In the genomic region with DNA sequence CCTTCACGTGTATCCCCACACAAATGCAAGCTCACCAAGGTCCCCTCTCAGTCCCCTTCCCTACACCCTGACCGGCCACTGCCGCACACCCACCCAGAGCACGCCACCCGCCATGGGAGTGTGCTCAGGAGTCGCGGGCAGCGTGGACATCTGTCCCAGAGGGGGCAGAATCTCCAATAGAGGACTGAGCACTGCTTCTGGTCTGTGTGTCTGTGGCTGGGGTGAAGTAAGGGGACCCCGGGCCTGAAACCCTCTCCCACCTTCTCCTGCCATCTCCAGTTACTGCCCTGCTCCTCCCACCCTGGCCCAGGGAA, we compare ENCODE assay signal across 23 cellular contexts. TPM values are rescaled to one million over a fixed set of nuclear protein-coding genes. Genes with fewer than 3 reads are reported as not detected.
A peak's percentile ranks its signal among the peaks of the same experiment; 100 is the strongest.
DNase-seq lines count a peak whose midpoint lies in the region; ATAC-seq and TF ChIP-seq lines count a peak whose summit lies in the region.
"Had no signal": no experiment of that assay in that cellular context is flagged by ENCODE, and none has a peak within 500 bp of the region (broad histone marks: within the 10 kb centered on the region; RNA-seq: fewer than 3 reads in every experiment).

No MANE protein-coding gene starts in this region.

- no peak overlapping the region for H4K5ac ChIP-seq in IMR-90 (ENCODE audit: low read depth, low read length)

- H3K9ac ChIP-seq in IMR-90 (ENCODE audit: low read depth, low read length) (no peak overlapping the region), muscle layer of colon (ENCODE audit: low read length) (no peak overlapping the region), mammary epithelial cell (ENCODE audit: insufficient read depth, low read length) (no peak overlapping the region)

- H3K23ac ChIP-seq in IMR-90 (ENCODE audit: low read depth, low read length): no peak overlapping the region

- no peak overlapping the region for H3K18ac ChIP-seq in IMR-90 (ENCODE audit: low read depth, low read length)

- no peak for TF ChIP-seq EP300 in esophagus muscularis mucosa (IDR thresholded peaks at IDR 0.05)

- peaks cover 10% of the 10 kb centered on the region for H3K9me1 ChIP-seq in IMR-90 (ENCODE audit: insufficient read depth, low read length)

- no peak overlapping the region for H2BK15ac ChIP-seq in IMR-90 (ENCODE audit: low read depth, low read length)

- H3K36me3 ChIP-seq in IMR-90 (ENCODE audit: control insufficient read depth, insufficient read depth, low read length): peaks cover 44% of the 10 kb centered on the region
- H3K36me3 ChIP-seq in esophagus muscularis mucosa: peaks cover 28 to 54% (median 52%) of the 10 kb centered on the region in 4 donors
- H3K36me3 ChIP-seq in muscle layer of colon (ENCODE audit: insufficient read depth, low read length): peaks cover 43% of the 10 kb centered on the region
- peaks cover 45 to 52% (median 47%) of the 10 kb centered on the region in 3 donors for H3K36me3 ChIP-seq in tibial artery
- no peaks in the 10 kb centered on the region for H3K36me3 ChIP-seq in mammary epithelial cell (ENCODE audit: insufficient read depth, low read length)
- H3K36me3 ChIP-seq: neutrophil had no signal

- dilution Hi-C loops in IMR-90 (cut with HindIII; ENCODE audit: low sequenced_read_pairs, unreplicated experiment): no loop called here
- dilution Hi-C loops in mammary epithelial cell (cut with HindIII; ENCODE audit: low sequenced_read_pairs): no loop called here

- intact Hi-C loops in IMR-90 (cut with micrococcal nuclease) (no loop called here), esophagus muscularis mucosa (cut with DNase I) (no loop called here), tibial artery (cut with DNase I; ENCODE audit: low total_unique reads) (no loop called here), mammary epithelial cell (cut with micrococcal nuclease) (loop anchor here (10.0 kb wide), 1 partner anchor 85 kb away; no protein-coding TSS in a partner anchor)
- intact Hi-C loops in activated CD4-positive, alpha-beta memory T cell treated with anti-CD3 and anti-CD28 coated beads for 36 hours (cut with micrococcal nuclease): no loop called here

- no TSS peak for BruUV-seq in IMR-90 (replicated peaks; lab: Mats Ljungman, UMichigan)
- BruUV-seq in mammary epithelial cell (replicated peaks; lab: Mats Ljungman, UMichigan): no TSS peak

- no peaks in the 10 kb centered on the region for H3K27me3 ChIP-seq in IMR-90 (ENCODE audit: control insufficient read depth, insufficient read depth, low read length)
- H3K27me3 ChIP-seq in esophagus muscularis mucosa: no peaks in the 10 kb centered on the region
- no peaks in the 10 kb centered on the region for H3K27me3 ChIP-seq in muscle layer of colon (ENCODE audit: control insufficient read depth in 1 of 2, insufficient read depth in 2 of 2, low read length in 2 of 2)
- no peaks in the 10 kb centered on the region for H3K27me3 ChIP-seq in tibial artery
- H3K27me3 ChIP-seq in mammary epithelial cell (ENCODE audit: insufficient read depth, low read length): no peaks in the 10 kb centered on the region
- H3K27me3 ChIP-seq: dorsolateral prefrontal cortex, neutrophil, SJSA1 had no signal

- peak overlapping the region; percentile 87 for H2AK9ac ChIP-seq in IMR-90 (replicated peaks; ENCODE audit: low read depth, low read length, poor library complexity)

- CTCF ChIA-PET in IMR-90 (lab: Yijun Ruan, JAX): no interaction called here
- CTCF ChIA-PET in activated CD4-positive, alpha-beta memory T cell treated with anti-CD3 and anti-CD28 coated beads for 36 hours (lab: Charles Lee): no interaction called here
- CTCF ChIA-PET in mammary epithelial cell (lab: Charles Lee; ENCODE audit: low non-redundant PET): no interaction called here

- H3K14ac ChIP-seq in IMR-90 (replicated peaks; ENCODE audit: low read depth, low read length): no peak overlapping the region

- no peak overlapping the region for H2BK20ac ChIP-seq in IMR-90 (ENCODE audit: low read depth, low read length)

- TF ChIP-seq RAD21 in IMR-90 (IDR thresholded peaks at IDR 0.05; ENCODE audit: low read length): no peak

- H3K27ac Mint-ChIP-seq in activated CD4-positive, alpha-beta memory T cell treated with anti-CD3 and anti-CD28 coated beads for 36 hours: no peak overlapping the region
- no peak overlapping the region for H3K27ac Mint-ChIP-seq in endothelial cell (ENCODE audit: unreplicated experiment)
- H3K27ac Mint-ChIP-seq: activated CD4-positive, alpha-beta T cell treated with anti-CD3 and anti-CD28 coated beads, Interleukin-2, amount 10 ng/mL, durations not matched to agents 24 days and 14 days; activated naive CD8-positive, alpha-beta T cell treated with anti-CD3 and anti-CD28 coated beads, Interleukin-2, amount 50 U/mL, for 24 hours; CD4-positive, alpha-beta T cell; T-helper 1 cell treated with Interleukin-12 subunit alpha and Interleukin-12 subunit beta and Interleukin-4 antibody, amounts not matched to agents 30 μg/mL and 1 μg/mL, for 36 hours had no signal

- peaks cover 13 to 59% of the 10 kb centered on the region in 2 experiments; a peak in 3 of 4 replicates for H3K79me1 ChIP-seq in IMR-90 (ENCODE audit: low read depth in 1 of 2, low read length in 2 of 2)

- H3K9me3 ChIP-seq in IMR-90 (ENCODE audit: control insufficient read depth, insufficient read depth, low read length) (no peaks in the 10 kb centered on the region), esophagus muscularis mucosa (no peaks in the 10 kb centered on the region), muscle layer of colon (ENCODE audit: low read length) (no peaks in the 10 kb centered on the region), tibial artery (no peaks in the 10 kb centered on the region), mammary epithelial cell (replicated peaks; ENCODE audit: insufficient read depth, low read length) (no peaks in the 10 kb centered on the region)
- H3K9me3 ChIP-seq: neutrophil had no signal

- no peak overlapping the region for H3K4me3 ChIP-seq in IMR-90 (ENCODE audit: insufficient read depth, low read depth, low read length)
- H3K4me3 ChIP-seq in esophagus muscularis mucosa: no peak overlapping the region
- no peak overlapping the region for H3K4me3 ChIP-seq in muscle layer of colon (ENCODE audit: low read depth in 1 of 2, low read length in 2 of 2)
- no peak overlapping the region for H3K4me3 ChIP-seq in tibial artery
- no peak overlapping the region for H3K4me3 ChIP-seq in mammary epithelial cell (replicated peaks in 1 of 3; ENCODE audit: insufficient read depth in 1 of 3, low read depth in 2 of 3, low read length in 3 of 3)
- H3K4me3 ChIP-seq: dorsolateral prefrontal cortex, SJSA1 had no signal

- no peaks in the 10 kb centered on the region for H3K27me3 Mint-ChIP-seq in activated CD4-positive, alpha-beta memory T cell treated with anti-CD3 and anti-CD28 coated beads for 36 hours
- peaks cover 12% of the 10 kb centered on the region for H3K27me3 Mint-ChIP-seq in endothelial cell (ENCODE audit: unreplicated experiment)
- H3K27me3 Mint-ChIP-seq: activated CD4-positive, alpha-beta T cell treated with anti-CD3 and anti-CD28 coated beads, Interleukin-2, amount 10 ng/mL, durations not matched to agents 24 days and 14 days; activated naive CD8-positive, alpha-beta T cell treated with anti-CD3 and anti-CD28 coated beads, Interleukin-2, amount 50 U/mL, for 24 hours; CD4-positive, alpha-beta T cell had no signal

- no peaks in the 10 kb centered on the region for H3K4me1 Mint-ChIP-seq in activated CD4-positive, alpha-beta memory T cell treated with anti-CD3 and anti-CD28 coated beads for 36 hours (ENCODE audit: low read depth)
- no peaks in the 10 kb centered on the region for H3K4me1 Mint-ChIP-seq in endothelial cell (ENCODE audit: unreplicated experiment)
- H3K4me1 Mint-ChIP-seq: activated CD4-positive, alpha-beta T cell treated with anti-CD3 and anti-CD28 coated beads, Interleukin-2, amount 10 ng/mL, durations not matched to agents 24 days and 14 days; activated naive CD8-positive, alpha-beta T cell treated with anti-CD3 and anti-CD28 coated beads, Interleukin-2, amount 50 U/mL, for 24 hours had no signal

- no peaks in the 10 kb centered on the region for H3K36me3 Mint-ChIP-seq in activated CD4-positive, alpha-beta memory T cell treated with anti-CD3 and anti-CD28 coated beads for 36 hours
- H3K36me3 Mint-ChIP-seq in endothelial cell (ENCODE audit: low read depth, unreplicated experiment): peaks cover 7% of the 10 kb centered on the region

- 0 out of 4 replicates have a peak overlapping the region, but pooled peaks have one; percentile 21 to 29 for H4K8ac ChIP-seq in IMR-90 (ENCODE audit: low read depth in 2 of 2, low read length in 2 of 2)

- no peak overlapping the region for H2BK5ac ChIP-seq in IMR-90 (ENCODE audit: low read depth, low read length, poor library complexity, severe bottlenecking)

- H2AK5ac ChIP-seq in IMR-90 (ENCODE audit: low read depth, low read length): no peak overlapping the region

- no peak overlapping the region for H3K4ac ChIP-seq in IMR-90 (ENCODE audit: low read depth, low read length)

- H3K27ac ChIP-seq in IMR-90 (ENCODE audit: insufficient read depth, low read length): no peak overlapping the region
- H3K27ac ChIP-seq in esophagus muscularis mucosa (replicated peaks in 1 of 4): peak overlapping the region; percentile 70 to 97 (median 88)
- peak overlapping the region; percentile 48 for H3K27ac ChIP-seq in muscle layer of colon (ENCODE audit: low read depth, low read length)
- peak overlapping the region; percentile 34 to 99 for H3K27ac ChIP-seq in tibial artery
- H3K27ac ChIP-seq in mammary epithelial cell (ENCODE audit: insufficient read depth, low read depth, low read length): no peak overlapping the region
- H3K27ac ChIP-seq: neutrophil, SJSA1 had no signal

- H4K91ac ChIP-seq in IMR-90 (ENCODE audit: insufficient read depth, low read depth, low read length): no peak overlapping the region

- peaks cover 66% of the 10 kb centered on the region for H4K20me1 ChIP-seq in IMR-90 (ENCODE audit: insufficient read depth, low read length)
- H4K20me1 ChIP-seq in mammary epithelial cell (ENCODE audit: insufficient read depth, low read length): no peaks in the 10 kb centered on the region

- H3K4me3 Mint-ChIP-seq in activated CD4-positive, alpha-beta memory T cell treated with anti-CD3 and anti-CD28 coated beads for 36 hours: no peak overlapping the region
- H3K4me3 Mint-ChIP-seq in endothelial cell (ENCODE audit: unreplicated experiment): no peak overlapping the region
- H3K4me3 Mint-ChIP-seq: activated CD4-positive, alpha-beta T cell treated with anti-CD3 and anti-CD28 coated beads, Interleukin-2, amount 10 ng/mL, durations not matched to agents 24 days and 14 days; activated naive CD8-positive, alpha-beta T cell treated with anti-CD3 and anti-CD28 coated beads, Interleukin-2, amount 50 U/mL, for 24 hours; CD4-positive, alpha-beta T cell; T-helper 1 cell treated with Interleukin-12 subunit alpha and Interleukin-12 subunit beta and Interleukin-4 antibody, amounts not matched to agents 30 μg/mL and 1 μg/mL, for 36 hours had no signal

- H3K4me1 ChIP-seq in IMR-90 (ENCODE audit: control insufficient read depth, insufficient read depth, low read length) (peaks cover 2% of the 10 kb centered on the region), esophagus muscularis mucosa (peaks cover 34 to 72% (median 68%) of the 10 kb centered on the region in 4 donors), muscle layer of colon (ENCODE audit: insufficient read depth, low read length) (peaks cover 19% of the 10 kb centered on the region), tibial artery (peaks cover 0 to 66% (median 48%) of the 10 kb centered on the region in 4 donors), mammary epithelial cell (ENCODE audit: insufficient read depth, low read length) (no peaks in the 10 kb centered on the region)

- H3K9me3 Mint-ChIP-seq in activated CD4-positive, alpha-beta memory T cell treated with anti-CD3 and anti-CD28 coated beads for 36 hours: no peaks in the 10 kb centered on the region
- no peaks in the 10 kb centered on the region for H3K9me3 Mint-ChIP-seq in endothelial cell (ENCODE audit: unreplicated experiment)
- H3K9me3 Mint-ChIP-seq: activated CD4-positive, alpha-beta T cell treated with anti-CD3 and anti-CD28 coated beads, Interleukin-2, amount 10 ng/mL, durations not matched to agents 24 days and 14 days; activated naive CD8-positive, alpha-beta T cell treated with anti-CD3 and anti-CD28 coated beads, Interleukin-2, amount 50 U/mL, for 24 hours; CD4-positive, alpha-beta T cell; T-helper 1 cell treated with Interleukin-12 subunit alpha and Interleukin-12 subunit beta and Interleukin-4 antibody, amounts not matched to agents 30 μg/mL and 1 μg/mL, for 36 hours had no signal

- DNase-seq in IMR-90 (no peak), esophagus muscularis mucosa (ENCODE audit: extremely low spot score) (no peak), tibial artery (no peak), endothelial cell (ENCODE audit: low spot score) (no peak), mammary epithelial cell (no peak)
- DNase-seq in activated CD4-positive, alpha-beta memory T cell treated with anti-CD3 and anti-CD28 coated beads for 36 hours: no peak
- DNase-seq in stimulated activated CD4-positive, alpha-beta T cell treated with anti-CD3 and anti-CD28 coated beads, Interleukin-12 subunit alpha, Interleukin-12 subunit beta, amount 100 ng/mL, for 4 hours: no peak
- DNase-seq: activated CD4-positive, alpha-beta T cell treated with anti-CD3 and anti-CD28 coated beads, Interleukin-2, amount 10 ng/mL, durations not matched to agents 24 days and 14 days; activated CD8-positive, alpha-beta memory T cell treated with anti-CD3 and anti-CD28 coated beads, Interleukin-2, amount 50 U/mL, for 4 hours; activated naive CD8-positive, alpha-beta T cell treated with anti-CD3 and anti-CD28 coated beads, Interleukin-2, amount 50 U/mL, for 24 hours; CD4-positive, alpha-beta T cell; dorsolateral prefrontal cortex; KG1; left cardiac atrium; MV-4-11; NCI-H187 treated with DMSO at 0.1 percent for 48 hours; NCI-H226; PC-3; stimulated activated CD4-positive, alpha-beta T cell treated with anti-CD3 and anti-CD28 coated beads, Interleukin-15, amount 100 ng/mL, for 24 hours had no signal

- TF ChIP-seq CTCF in IMR-90 (conservative IDR thresholded peaks at IDR 0.05; ENCODE audit: low read depth, low read length) (no peak), esophagus muscularis mucosa (IDR thresholded peaks at IDR 0.05) (no peak), tibial artery (IDR thresholded peaks at IDR 0.05) (no peak), endothelial cell (IDR thresholded peaks at IDR 0.05; ENCODE audit: unreplicated experiment) (no peak), mammary epithelial cell (conservative IDR thresholded peaks at IDR 0.05 in 1 of 2, IDR thresholded peaks at IDR 0.05 in 1 of 2; ENCODE audit: extremely low read depth in 1 of 2, insufficient read depth in 1 of 2, low read depth in 1 of 2, low read length in 2 of 2) (no peak)

- no peak overlapping the region for H2AFZ ChIP-seq in IMR-90 (replicated peaks; ENCODE audit: low read length, poor library complexity)
- H2AFZ ChIP-seq in mammary epithelial cell (ENCODE audit: low read depth, low read length): no peak overlapping the region

- no CpG with 5 or more reads among the region's 9 CpGs for WGBS in IMR-90 (ENCODE audit: extremely low coverage in 2 of 2, insufficient read length in 1 of 2), 2 experiments
- 52% methylated on average over 8 of the region's 9 CpGs for WGBS in esophagus muscularis mucosa
- WGBS in mammary epithelial cell (ENCODE audit: low coverage, missing lambda C conversion rate): 98% methylated on average over 7 of the region's 9 CpGs

- ATAC-seq in IMR-90 (ENCODE audit: low read depth): peak; percentile 1
- ATAC-seq: activated naive CD8-positive, alpha-beta T cell treated with anti-CD3 and anti-CD28 coated beads, Interleukin-2, amount 50 U/mL, for 24 hours; PC-3 had no signal

- in situ Hi-C loops in IMR-90 (cut with MboI; ENCODE audit: low sequenced_read_pairs) (no loop called here), mammary epithelial cell (cut with MboI; ENCODE audit: low sequenced_read_pairs in 2 of 2) (no loop called here)

- H2BK120ac ChIP-seq in IMR-90 (ENCODE audit: low read depth, low read length): no peak overlapping the region

- POLR2A ChIA-PET in IMR-90 (lab: Charles Lee; ENCODE audit: unreplicated experiment): interaction anchor here (1.4 kb wide), 1 partner anchor 85 kb away, joined by 5 read pairs; no protein-coding TSS in a partner anchor
- POLR2A ChIA-PET in activated CD4-positive, alpha-beta memory T cell treated with anti-CD3 and anti-CD28 coated beads for 36 hours (lab: Charles Lee): no interaction called here

- H3K79me2 ChIP-seq in mammary epithelial cell (ENCODE audit: insufficient read depth, low read length): no peaks in the 10 kb centered on the region

- H3K56ac ChIP-seq in IMR-90 (ENCODE audit: extremely low read depth, insufficient read depth, low read length): no peak overlapping the region

- TF ChIP-seq POLR2A in IMR-90 (IDR thresholded peaks at IDR 0.05; ENCODE audit: low read depth, low read length) (no peak), esophagus muscularis mucosa (IDR thresholded peaks at IDR 0.05; ENCODE audit: low read depth) (no peak)

- H3K4me2 ChIP-seq in IMR-90 (ENCODE audit: low read depth, low read length): no peak overlapping the region
- no peak overlapping the region for H3K4me2 ChIP-seq in mammary epithelial cell (ENCODE audit: insufficient read depth, low read depth, low read length)

RNA-seq across cellular contexts. Expression of a gene that starts 8.3 kb away (rescaled TPM):
- total RNA-seq in IMR-90 (2012; rRNA removed): 90.0 and 97.5 TPM in 2 replicates
- polyA plus RNA-seq in IMR-90 (2012; rRNA removed): 425 and 491 TPM in 2 replicates
- polyA plus RNA-seq in IMR-90 (2012; cell fraction: cytosol; rRNA removed): 389 and 526 TPM in 2 replicates
- 246 and 255 TPM in 2 replicates for polyA plus RNA-seq in IMR-90 (2012; cell fraction: nucleus; rRNA removed; ENCODE audit: low replicate concordance)
- 1,000 to 10,000 TPM; 2,169 to 3,466 (median 2,516) TPM for total RNA-seq in esophagus muscularis mucosa
- under 1 TPM; 0.12 to 0.29 TPM for total RNA-seq in activated CD4-positive, alpha-beta memory T cell treated with anti-CD3 and anti-CD28 coated beads for 36 hours
- 128 TPM for total RNA-seq in endothelial cell (ENCODE audit: unreplicated experiment)
- 100 to 1,000 TPM in 1 of 2 donors, 10 to 100 TPM in 1; 29.4 to 138 TPM for total RNA-seq in mammary epithelial cell
- 3.7 TPM for polyA plus RNA-seq in mammary epithelial cell
- polyA minus RNA-seq in mammary epithelial cell: 5.0 TPM
- total RNA-seq: CD4-positive, alpha-beta T cell had no signal

RNA-seq across cellular contexts. Expression of a gene that starts 23.8 kb away (rescaled TPM):
- total RNA-seq in IMR-90 (2012; rRNA removed) (9.7 and 10.6 TPM in 2 replicates), esophagus muscularis mucosa (10 to 100 TPM in 2 of 4 donors, 1 to 10 TPM in 2; 5.8 to 18.5 (median 10.6) TPM), endothelial cell (ENCODE audit: unreplicated experiment) (43.7 TPM), mammary epithelial cell (10 to 100 TPM in 1 of 2 donors, 1 to 10 TPM in 1; 6.5 to 12.5 TPM)
- polyA plus RNA-seq in IMR-90 (2012; rRNA removed) (11.6 and 12.7 TPM in 2 replicates), mammary epithelial cell (8.2 TPM)
- polyA plus RNA-seq in IMR-90 (2012; cell fraction: cytosol; rRNA removed): 7.5 and 9.7 TPM in 2 replicates
- polyA plus RNA-seq in IMR-90 (2012; cell fraction: nucleus; rRNA removed; ENCODE audit: low replicate concordance): 9.9 and 15.1 TPM in 2 replicates
- 10 to 100 TPM; 39.7 to 43.0 TPM for total RNA-seq in activated CD4-positive, alpha-beta memory T cell treated with anti-CD3 and anti-CD28 coated beads for 36 hours
- polyA minus RNA-seq in mammary epithelial cell: 16.6 TPM

RNA-seq across cellular contexts. Expression of a gene that starts 56.0 kb away (rescaled TPM):
- total RNA-seq in IMR-90 (2012; rRNA removed): 74.0 and 90.3 TPM in 2 replicates
- polyA plus RNA-seq in IMR-90 (2012; rRNA removed): 93.1 and 96.6 TPM in 2 replicates
- polyA plus RNA-seq in IMR-90 (2012; cell fraction: cytosol; rRNA removed): 60.5 and 63.1 TPM in 2 replicates
- 30.9 and 74.4 TPM in 2 replicates for polyA plus RNA-seq in IMR-90 (2012; cell fraction: nucleus; rRNA removed; ENCODE audit: low replicate concordance)
- 10 to 100 TPM; 60.2 to 94.8 (median 81.6) TPM for total RNA-seq in esophagus muscularis mucosa
- 100 to 1,000 TPM; 113 to 114 TPM for total RNA-seq in activated CD4-positive, alpha-beta memory T cell treated with anti-CD3 and anti-CD28 coated beads for 36 hours
- 112 TPM for total RNA-seq in endothelial cell (ENCODE audit: unreplicated experiment)
- total RNA-seq in mammary epithelial cell: 100 to 1,000 TPM in 1 of 2 donors, 10 to 100 TPM in 1; 61.8 to 115 TPM
- polyA plus RNA-seq in mammary epithelial cell: 117 TPM
- polyA minus RNA-seq in mammary epithelial cell: 85.0 TPM

Comparison
In these comparisons a context has a peak if more than half of its experiments do, and no peak if none do; other contexts are left out.
1. H3K27ac ChIP-seq: peak in esophagus muscularis mucosa (4 of 4), muscle layer of colon (single experiment) and tibial artery (2 of 2); none in IMR-90 (single experiment) and mammary epithelial cell (single experiment).
2. RNA of a gene that starts 8.3 kb away (total RNA-seq): 2,169 to 3,466 TPM in esophagus muscularis mucosa, 29.4 to 138 TPM in mammary epithelial cell, 128 TPM in endothelial cell (single experiment) and 90.0 to 97.5 TPM in IMR-90; 0.12 to 0.29 TPM in activated CD4-positive, alpha-beta memory T cell treated with anti-CD3 and anti-CD28 coated beads for 36 hours; every median in the first group is over 10 times any median in the second.